ENCODE assay signal across 29 cellular contexts in genomic region chr6:143490244-143490643, GRCh38.
"Had no signal": no experiment of that assay in that cellular context is flagged by ENCODE, and none has a peak within 500 bp of the region (broad histone marks: within the 10 kb centered on the region; RNA-seq: fewer than 3 reads in every experiment).

No MANE protein-coding gene starts in this region.

- H3K27ac Mint-ChIP-seq: dendritic cell treated with granulocyte-macrophage colony-stimulating factor and Interleukin-4, amounts not matched to agents 40 ng/mL and 50 ng/mL, for 4 days; effector memory CD8-positive, alpha-beta T cell; endodermal cell; mesothelial cell of epicardium; naive B cell had no signal

- H3K4me3 Mint-ChIP-seq: dendritic cell treated with granulocyte-macrophage colony-stimulating factor and Interleukin-4, amounts not matched to agents 40 ng/mL and 50 ng/mL, for 4 days; effector memory CD8-positive, alpha-beta T cell; endodermal cell; immature natural killer cell; mesothelial cell of epicardium; naive B cell had no signal

- H3K4me1 Mint-ChIP-seq: endodermal cell, immature natural killer cell, mesothelial cell of epicardium, naive B cell had no signal

- H3K9me3 Mint-ChIP-seq: dendritic cell treated with granulocyte-macrophage colony-stimulating factor and Interleukin-4, amounts not matched to agents 40 ng/mL and 50 ng/mL, for 4 days; effector memory CD8-positive, alpha-beta T cell; endodermal cell; immature natural killer cell; mesothelial cell of epicardium; naive B cell had no signal

- H3K27me3 Mint-ChIP-seq: dendritic cell treated with granulocyte-macrophage colony-stimulating factor and Interleukin-4, amounts not matched to agents 40 ng/mL and 50 ng/mL, for 4 days; effector memory CD8-positive, alpha-beta T cell; naive B cell had no signal

- H3K4me3 ChIP-seq: colonic mucosa, esophagus squamous epithelium, gastrocnemius medialis, heart right ventricle, left ventricle myocardium inferior, lower lobe of right lung, mucosa of descending colon had no signal

- H3K9me3 ChIP-seq: colonic mucosa, esophagus squamous epithelium, gastrocnemius medialis, heart right ventricle, left ventricle myocardium inferior, lower lobe of right lung, mucosa of descending colon had no signal

- H3K4me1 ChIP-seq: colonic mucosa, esophagus squamous epithelium, gastrocnemius medialis, heart right ventricle, left ventricle myocardium inferior, lower lobe of right lung had no signal

- DNase-seq: colonic mucosa; cortex of kidney; effector CD8-positive, alpha-beta T cell; effector memory CD8-positive, alpha-beta T cell; endodermal cell; erythroblast; esophagus squamous epithelium; foreskin fibroblast; foreskin melanocyte; gastrocnemius medialis; glutamatergic neuron; head of caudate nucleus; heart right ventricle; hypothalamus; immature natural killer cell; islet precursor cell; kidney; kidney glomerular epithelial cell; left colon; left ventricle myocardium inferior; lower lobe of right lung; mesenchymal stem cell; mucosa of descending colon; naive B cell had no signal

- ATAC-seq: effector memory CD8-positive, alpha-beta T cell; esophagus mucosa; gastrocnemius medialis; left colon; left lobe of liver; lower lobe of right lung; mucosa of descending colon had no signal

- H3K27ac ChIP-seq: colonic mucosa, epithelial cell of prostate, esophagus squamous epithelium, gastrocnemius medialis, lower lobe of right lung had no signal

- H3K27me3 ChIP-seq: colonic mucosa, esophagus squamous epithelium, gastrocnemius medialis, heart right ventricle had no signal

- H3K36me3 ChIP-seq: colonic mucosa, gastrocnemius medialis had no signal
